14 cellular contexts compared by ENCODE assay signal in the genomic region with DNA sequence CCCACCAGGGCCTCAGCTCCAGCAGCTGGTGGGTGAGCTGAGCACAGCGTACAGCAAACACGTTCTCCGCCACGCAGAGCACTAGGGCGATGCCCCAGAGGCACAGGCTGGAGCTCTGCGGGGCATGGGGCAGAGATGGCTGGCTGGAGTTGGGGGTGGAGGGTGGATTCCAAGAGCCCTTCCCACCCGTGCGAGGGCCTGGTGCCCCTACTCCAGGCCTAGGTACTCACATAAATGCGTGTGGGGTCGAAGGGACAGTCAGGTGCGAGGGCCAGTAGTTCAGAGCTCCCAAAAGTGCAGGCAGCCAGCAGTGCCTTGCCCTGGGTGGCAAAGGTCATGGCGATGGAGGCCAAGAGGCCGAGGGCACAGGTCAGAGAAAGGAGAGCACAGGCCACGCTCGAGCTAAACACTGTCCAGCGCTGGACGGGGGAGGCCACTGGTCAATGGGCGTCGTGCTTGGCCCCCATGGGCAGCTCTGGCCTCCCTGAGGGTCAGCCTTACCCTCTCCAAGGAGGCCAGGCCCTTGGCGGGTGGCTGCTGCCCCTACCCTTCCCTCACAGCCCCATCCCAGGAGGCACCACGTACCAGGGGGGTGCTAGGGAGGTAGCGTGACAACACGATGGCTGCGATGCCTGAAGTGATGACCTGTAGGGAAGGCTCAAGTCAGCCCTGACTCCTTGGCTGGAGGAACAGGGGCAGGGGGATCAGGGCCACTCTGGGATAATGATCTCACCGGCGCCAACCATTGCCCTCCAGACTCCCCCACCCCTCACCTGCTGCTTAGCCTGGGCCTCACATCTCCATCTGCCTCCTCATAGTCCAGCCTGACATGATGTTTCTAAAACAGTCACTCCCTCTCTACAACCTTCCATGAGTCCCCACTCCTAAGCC. TPM values are rescaled to one million over a fixed set of nuclear protein-coding genes. Genes with fewer than 3 reads are reported as not detected.
"Had no signal": no experiment of that assay in that cellular context is flagged by ENCODE, and none has a peak within 500 bp of the region (broad histone marks: within the 10 kb centered on the region; RNA-seq: fewer than 3 reads in every experiment).

No MANE protein-coding gene starts in this region.

- H3K4me3 ChIP-seq: left ventricle myocardium inferior had no signal

- DNase-seq: activated CD4-positive, alpha-beta T cell treated with anti-CD3 and anti-CD28 coated beads for 4 hours; activated CD8-positive, alpha-beta memory T cell treated with anti-CD3 and anti-CD28 coated beads, Interleukin-2, amount 50 U/mL, for 48 hours; activated CD8-positive, alpha-beta T cell treated with anti-CD3 and anti-CD28 coated beads for 36 hours; activated naive CD4-positive, alpha-beta T cell treated with anti-CD3 and anti-CD28 coated beads, Interleukin-2, amount 10 ng/mL, durations not matched to agents 7 days and 5 days; left ventricle myocardium inferior; mesendoderm; SIG-M5; stimulated activated CD4-positive, alpha-beta T cell treated with anti-CD3 and anti-CD28 coated beads, Interleukin-2, amount 100 ng/mL, for 48 hours; T1000 had no signal

- H3K27ac ChIP-seq: left ventricle myocardium inferior, neutrophil, VCaP had no signal

- H3K36me3 ChIP-seq: left ventricle myocardium inferior, neutrophil had no signal

- H3K9me3 ChIP-seq: left ventricle myocardium inferior, neutrophil had no signal

RNA-seq across cellular contexts. Expression of gene HPCA, which starts 9.3 kb away (rescaled TPM):
- total RNA-seq: bronchial epithelial cell, esophagus mucosa, left ventricle myocardium inferior, right cardiac atrium had no signal

RNA-seq across cellular contexts. Expression of gene FNDC5, which starts 24.9 kb away (rescaled TPM):
- total RNA-seq: activated CD8-positive, alpha-beta T cell treated with anti-CD3 and anti-CD28 coated beads for 36 hours; bronchial epithelial cell; esophagus mucosa had no signal
